In the genomic region with DNA sequence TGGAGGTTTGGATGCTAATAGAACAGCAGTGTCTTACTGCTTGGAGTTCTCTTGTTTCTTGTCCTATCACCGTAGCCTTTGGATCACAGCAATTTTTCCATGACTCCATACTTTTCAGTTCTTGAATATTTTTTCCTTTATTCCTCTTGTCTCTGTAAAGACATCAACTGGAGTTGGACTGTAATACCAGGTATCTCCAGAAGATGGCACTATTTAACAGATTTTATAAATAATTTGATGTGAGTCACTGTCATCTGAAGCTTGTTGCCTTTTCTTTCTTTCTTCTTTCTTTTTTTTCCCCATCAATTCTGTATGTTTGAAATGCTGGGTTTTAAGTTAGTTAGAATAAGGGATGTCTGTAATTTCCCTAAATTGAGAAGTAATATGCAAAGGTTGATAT, we compare ENCODE assay signal across 7 cellular contexts. TPM values are rescaled to one million over a fixed set of nuclear protein-coding genes. Genes with fewer than 3 reads are reported as not detected.
A peak's percentile ranks its signal among the peaks of the same experiment; 100 is the strongest.
DNase-seq lines count a peak whose midpoint lies in the region; ATAC-seq and TF ChIP-seq lines count a peak whose summit lies in the region.

No MANE protein-coding gene starts in this region.

- H3K27me3 Mint-ChIP-seq in WTC11 (ENCODE audit: low read depth), result no peaks in the 10 kb centered on the region
- H3K27me3 Mint-ChIP-seq in activated CD4-positive, alpha-beta memory T cell treated with anti-CD3 and anti-CD28 coated beads, Interleukin-2, amount 10 ng/mL, durations not matched to agents 7 days and 5 days, result no peaks in the 10 kb centered on the region

- no peaks in the 10 kb centered on the region for H3K4me1 Mint-ChIP-seq in WTC11
- no peaks in the 10 kb centered on the region for H3K4me1 Mint-ChIP-seq in activated CD4-positive, alpha-beta memory T cell treated with anti-CD3 and anti-CD28 coated beads, Interleukin-2, amount 10 ng/mL, durations not matched to agents 7 days and 5 days

- in situ Hi-C loops in G401 (cut with HindIII; ENCODE audit: low sequenced_read_pairs), result no loop called here

- 36 to 63% methylated on average over 1 of the region's 1 CpG for WGBS in lower leg skin, 2 donors

- H3K36me3 Mint-ChIP-seq in WTC11, result 0 out of 2 replicates have a peak, but pooled peaks cover 4% of the 10 kb centered on the region
- peaks cover 10% of the 10 kb centered on the region for H3K36me3 Mint-ChIP-seq in activated CD4-positive, alpha-beta memory T cell treated with anti-CD3 and anti-CD28 coated beads, Interleukin-2, amount 10 ng/mL, durations not matched to agents 7 days and 5 days (ENCODE audit: low read depth)

- DNase-seq in G401 (ENCODE audit: low spot score) (peak; percentile 15), WTC11 (ENCODE audit: low spot score) (no peak), kidney epithelial cell (ENCODE audit: low read depth) (no peak), lower leg skin (ENCODE audit: low spot score in 2 of 2) (no peak)
- DNase-seq in activated CD4-positive, alpha-beta memory T cell treated with anti-CD3 and anti-CD28 coated beads, Interleukin-2, amount 10 ng/mL, durations not matched to agents 7 days and 5 days, result no peak

- intact Hi-C loops in lower leg skin (cut with DNase I; ENCODE audit: low total_unique reads), result no loop called here

- no peak for ATAC-seq in WTC11
- no peak for ATAC-seq in GM18907 (IDR thresholded peaks at IDR 0.05; ENCODE audit: unreplicated experiment)

- H3K4me3 Mint-ChIP-seq in WTC11, result no peak overlapping the region
- H3K4me3 Mint-ChIP-seq in activated CD4-positive, alpha-beta memory T cell treated with anti-CD3 and anti-CD28 coated beads, Interleukin-2, amount 10 ng/mL, durations not matched to agents 7 days and 5 days, result no peak overlapping the region

- no peak overlapping the region for H3K27ac Mint-ChIP-seq in WTC11
- H3K27ac Mint-ChIP-seq in activated CD4-positive, alpha-beta memory T cell treated with anti-CD3 and anti-CD28 coated beads, Interleukin-2, amount 10 ng/mL, durations not matched to agents 7 days and 5 days, result no peak overlapping the region

- H3K9me3 Mint-ChIP-seq in WTC11, result no peaks in the 10 kb centered on the region
- no peaks in the 10 kb centered on the region for H3K9me3 Mint-ChIP-seq in activated CD4-positive, alpha-beta memory T cell treated with anti-CD3 and anti-CD28 coated beads, Interleukin-2, amount 10 ng/mL, durations not matched to agents 7 days and 5 days

- H3K27me3 ChIP-seq in kidney epithelial cell (ENCODE audit: control insufficient read depth, insufficient read depth, low read length), result no peaks in the 10 kb centered on the region

- TF ChIP-seq CTCF in LNCAP (IDR thresholded peaks at IDR 0.05) (peak; percentile 63), WTC11 (IDR thresholded peaks at IDR 0.05) (peak; percentile 47; the same call in 1 of the 2 replicates), kidney epithelial cell (IDR thresholded peaks at IDR 0.05; ENCODE audit: insufficient read depth, low read length, poor library complexity, severe bottlenecking) (peak; percentile 47), lower leg skin (IDR thresholded peaks at IDR 0.05) (no peak)

- no peaks in the 10 kb centered on the region for H3K36me3 ChIP-seq in kidney epithelial cell (ENCODE audit: control insufficient read depth, insufficient read depth, low read length)

- H3K4me3 ChIP-seq in kidney epithelial cell (ENCODE audit: low read depth, low read length), result no peak overlapping the region
- no peak overlapping the region for H3K4me3 ChIP-seq in lower leg skin (ENCODE audit: low read depth, poor library complexity, severe bottlenecking)

- TF ChIP-seq POLR2A in lower leg skin (IDR thresholded peaks at IDR 0.05), result no peak

- POLR2A ChIA-PET in WTC11 (lab: Charles Lee), result no interaction called here
- POLR2A ChIA-PET in activated CD4-positive, alpha-beta memory T cell treated with anti-CD3 and anti-CD28 coated beads, Interleukin-2, amount 10 ng/mL, durations not matched to agents 7 days and 5 days (lab: Charles Lee), result interaction anchor here (1.2 kb wide), 1 partner anchor 23 kb away, joined by 4 read pairs; no protein-coding TSS in a partner anchor

- CTCF ChIA-PET in WTC11 (lab: Charles Lee), result interaction anchor here (0.6 to 2.0 kb wide), 7 partner anchors 18 to 1047 kb away, joined by 3 to 9 read pairs (median 3); no protein-coding TSS in a partner anchor
- CTCF ChIA-PET in activated CD4-positive, alpha-beta memory T cell treated with anti-CD3 and anti-CD28 coated beads, Interleukin-2, amount 10 ng/mL, durations not matched to agents 7 days and 5 days (lab: Charles Lee), result interaction anchor here (0.9 to 1.8 kb wide), 6 partner anchors 11 to 446 kb away, joined by 3 to 9 read pairs (median 4); a partner anchor contains a TSS

TF ChIP-seq in WTC11, 78 proteins besides CTCF, POLR2A, EP300 and RAD21 (continues in another document):
- TF ChIP-seq RELA (CRISPR knock-in tag; IDR thresholded peaks at IDR 0.05; ENCODE audit: borderline replicate concordance), result no peak
- TF ChIP-seq ZNF423 (CRISPR knock-in tag; IDR thresholded peaks at IDR 0.05), result no peak
- TF ChIP-seq NR1H2 (CRISPR knock-in tag; IDR thresholded peaks at IDR 0.05), result no peak
- TF ChIP-seq, protein P1, sequence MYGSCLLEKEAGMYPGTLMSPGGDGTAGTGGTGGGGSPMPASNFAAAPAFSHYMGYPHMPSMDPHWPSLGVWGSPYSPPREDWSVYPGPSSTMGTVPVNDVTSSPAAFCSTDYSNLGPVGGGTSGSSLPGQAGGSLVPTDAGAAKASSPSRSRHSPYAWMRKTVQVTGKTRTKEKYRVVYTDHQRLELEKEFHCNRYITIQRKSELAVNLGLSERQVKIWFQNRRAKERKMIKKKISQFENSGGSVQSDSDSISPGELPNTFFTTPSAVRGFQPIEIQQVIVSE (CRISPR knock-in tag; IDR thresholded peaks at IDR 0.05; ENCODE audit: borderline replicate concordance), result no peak
- TF ChIP-seq, protein P2, sequence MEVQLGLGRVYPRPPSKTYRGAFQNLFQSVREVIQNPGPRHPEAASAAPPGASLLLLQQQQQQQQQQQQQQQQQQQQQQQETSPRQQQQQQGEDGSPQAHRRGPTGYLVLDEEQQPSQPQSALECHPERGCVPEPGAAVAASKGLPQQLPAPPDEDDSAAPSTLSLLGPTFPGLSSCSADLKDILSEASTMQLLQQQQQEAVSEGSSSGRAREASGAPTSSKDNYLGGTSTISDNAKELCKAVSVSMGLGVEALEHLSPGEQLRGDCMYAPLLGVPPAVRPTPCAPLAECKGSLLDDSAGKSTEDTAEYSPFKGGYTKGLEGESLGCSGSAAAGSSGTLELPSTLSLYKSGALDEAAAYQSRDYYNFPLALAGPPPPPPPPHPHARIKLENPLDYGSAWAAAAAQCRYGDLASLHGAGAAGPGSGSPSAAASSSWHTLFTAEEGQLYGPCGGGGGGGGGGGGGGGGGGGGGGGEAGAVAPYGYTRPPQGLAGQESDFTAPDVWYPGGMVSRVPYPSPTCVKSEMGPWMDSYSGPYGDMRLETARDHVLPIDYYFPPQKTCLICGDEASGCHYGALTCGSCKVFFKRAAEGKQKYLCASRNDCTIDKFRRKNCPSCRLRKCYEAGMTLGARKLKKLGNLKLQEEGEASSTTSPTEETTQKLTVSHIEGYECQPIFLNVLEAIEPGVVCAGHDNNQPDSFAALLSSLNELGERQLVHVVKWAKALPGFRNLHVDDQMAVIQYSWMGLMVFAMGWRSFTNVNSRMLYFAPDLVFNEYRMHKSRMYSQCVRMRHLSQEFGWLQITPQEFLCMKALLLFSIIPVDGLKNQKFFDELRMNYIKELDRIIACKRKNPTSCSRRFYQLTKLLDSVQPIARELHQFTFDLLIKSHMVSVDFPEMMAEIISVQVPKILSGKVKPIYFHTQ (CRISPR knock-in tag; IDR thresholded peaks at IDR 0.05), result no peak
- TF ChIP-seq ZNF232 (CRISPR knock-in tag; IDR thresholded peaks at IDR 0.05), result no peak
- TF ChIP-seq, protein P3, sequence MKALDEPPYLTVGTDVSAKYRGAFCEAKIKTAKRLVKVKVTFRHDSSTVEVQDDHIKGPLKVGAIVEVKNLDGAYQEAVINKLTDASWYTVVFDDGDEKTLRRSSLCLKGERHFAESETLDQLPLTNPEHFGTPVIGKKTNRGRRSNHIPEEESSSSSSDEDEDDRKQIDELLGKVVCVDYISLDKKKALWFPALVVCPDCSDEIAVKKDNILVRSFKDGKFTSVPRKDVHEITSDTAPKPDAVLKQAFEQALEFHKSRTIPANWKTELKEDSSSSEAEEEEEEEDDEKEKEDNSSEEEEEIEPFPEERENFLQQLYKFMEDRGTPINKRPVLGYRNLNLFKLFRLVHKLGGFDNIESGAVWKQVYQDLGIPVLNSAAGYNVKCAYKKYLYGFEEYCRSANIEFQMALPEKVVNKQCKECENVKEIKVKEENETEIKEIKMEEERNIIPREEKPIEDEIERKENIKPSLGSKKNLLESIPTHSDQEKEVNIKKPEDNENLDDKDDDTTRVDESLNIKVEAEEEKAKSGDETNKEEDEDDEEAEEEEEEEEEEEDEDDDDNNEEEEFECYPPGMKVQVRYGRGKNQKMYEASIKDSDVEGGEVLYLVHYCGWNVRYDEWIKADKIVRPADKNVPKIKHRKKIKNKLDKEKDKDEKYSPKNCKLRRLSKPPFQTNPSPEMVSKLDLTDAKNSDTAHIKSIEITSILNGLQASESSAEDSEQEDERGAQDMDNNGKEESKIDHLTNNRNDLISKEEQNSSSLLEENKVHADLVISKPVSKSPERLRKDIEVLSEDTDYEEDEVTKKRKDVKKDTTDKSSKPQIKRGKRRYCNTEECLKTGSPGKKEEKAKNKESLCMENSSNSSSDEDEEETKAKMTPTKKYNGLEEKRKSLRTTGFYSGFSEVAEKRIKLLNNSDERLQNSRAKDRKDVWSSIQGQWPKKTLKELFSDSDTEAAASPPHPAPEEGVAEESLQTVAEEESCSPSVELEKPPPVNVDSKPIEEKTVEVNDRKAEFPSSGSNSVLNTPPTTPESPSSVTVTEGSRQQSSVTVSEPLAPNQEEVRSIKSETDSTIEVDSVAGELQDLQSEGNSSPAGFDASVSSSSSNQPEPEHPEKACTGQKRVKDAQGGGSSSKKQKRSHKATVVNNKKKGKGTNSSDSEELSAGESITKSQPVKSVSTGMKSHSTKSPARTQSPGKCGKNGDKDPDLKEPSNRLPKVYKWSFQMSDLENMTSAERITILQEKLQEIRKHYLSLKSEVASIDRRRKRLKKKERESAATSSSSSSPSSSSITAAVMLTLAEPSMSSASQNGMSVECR (CRISPR knock-in tag; IDR thresholded peaks at IDR 0.05; ENCODE audit: borderline replicate concordance), result no peak
- TF ChIP-seq GTF2I (CRISPR knock-in tag; conservative IDR thresholded peaks at IDR 0.05), result no peak

RNA-seq across cellular contexts. Expression of a gene that starts 24.1 kb away (rescaled TPM):
- 53.6 and 70.5 TPM in 2 replicates for total RNA-seq in G401 (2014; rRNA removed; shearing (Covaris generic))
- 37.7 to 40.3 TPM (median 38.2 TPM) in 3 replicates for total RNA-seq in WTC11 (2021)
- 4.0 and 9.6 TPM in 2 replicates for total RNA-seq in kidney epithelial cell
- 1 to 10 TPM; 3.2 to 9.1 (median 4.8) TPM for total RNA-seq in lower leg skin
- 10 to 100 TPM; 78.8 to 83.8 TPM for total RNA-seq in activated CD4-positive, alpha-beta memory T cell treated with anti-CD3 and anti-CD28 coated beads, Interleukin-2, amount 10 ng/mL, durations not matched to agents 7 days and 5 days

Comparison
In these comparisons a context has a peak if more than half of its experiments do, and no peak if none do; other contexts are left out.
1. CTCF ChIP-seq: peak in LNCAP (single experiment), WTC11 (single experiment) and kidney epithelial cell (single experiment); none in lower leg skin (0 of 3).